Comparison of ENCODE assay signal across 15 cellular contexts in the genomic region with DNA sequence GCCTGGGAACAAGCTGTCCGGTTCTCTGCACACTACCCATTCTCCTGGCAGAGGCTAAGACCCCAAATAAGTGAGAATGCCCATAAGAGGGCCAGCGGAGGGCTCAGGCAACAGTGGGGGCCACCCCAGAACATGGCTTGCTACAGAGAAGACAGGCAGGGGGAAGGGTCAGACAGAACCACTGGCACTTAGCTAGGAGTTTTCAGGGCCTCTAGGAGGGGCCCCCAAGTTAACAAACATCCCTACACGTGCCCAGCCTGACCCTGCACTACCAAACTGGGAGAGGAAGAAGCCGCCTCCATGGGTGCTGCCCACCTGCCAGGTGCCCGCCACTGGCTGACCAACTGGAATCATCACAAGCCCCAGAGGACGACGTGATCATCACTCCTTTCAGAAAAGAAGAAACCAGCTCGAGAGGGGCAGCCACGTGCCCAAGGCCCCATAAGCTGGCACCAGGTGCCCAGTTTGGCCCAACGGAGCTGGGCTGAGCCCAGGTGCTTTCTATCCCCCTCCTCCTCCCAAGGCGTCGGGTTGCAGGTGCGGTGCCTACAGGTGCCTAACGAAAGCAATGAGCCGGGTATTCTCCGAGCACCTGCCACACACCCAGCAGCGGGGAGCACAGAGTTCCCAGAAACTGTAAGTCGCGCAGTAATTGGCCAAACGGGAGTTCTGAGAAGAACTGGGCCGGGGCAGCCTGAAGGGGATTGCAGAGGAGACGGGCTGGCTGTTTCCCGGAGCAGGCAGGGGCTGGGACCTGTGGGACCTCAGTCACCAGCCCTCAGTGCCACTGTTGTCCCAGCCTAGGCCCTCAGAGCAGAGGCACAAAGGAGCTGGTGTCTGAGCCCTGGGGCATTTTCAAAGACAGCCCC. TPM values are rescaled to one million over a fixed set of nuclear protein-coding genes. Genes with fewer than 3 reads are reported as not detected.
DNase-seq lines count a peak whose midpoint lies in the region; ATAC-seq and TF ChIP-seq lines count a peak whose summit lies in the region.
"Had no signal": no experiment of that assay in that cellular context is flagged by ENCODE, and none has a peak within 500 bp of the region (broad histone marks: within the 10 kb centered on the region; RNA-seq: fewer than 3 reads in every experiment).

No MANE protein-coding gene starts in this region.

- DNase-seq in Caco-2 (no peak), NCI-H187 (lab: John Stamatoyannopoulos, UW) (peak; percentile 39 to 64), body of pancreas (peak; percentile 87 to 94 (median 92)), nephron progenitor cell (no peak), omental fat pad (ENCODE audit: low spot score) (no peak)
- DNase-seq: activated CD4-positive, alpha-beta T cell treated with anti-CD3 and anti-CD28 coated beads, Interleukin-2, amount 50 U/mL, for 4 hours; brain microvascular endothelial cell; nucleus accumbens; stimulated activated CD4-positive, alpha-beta T cell treated with anti-CD3 and anti-CD28 coated beads, Interleukin-15, amount 100 ng/mL, for 24 hours; T-helper 9 cell had no signal

- H3K36me3 ChIP-seq in Caco-2 (ENCODE audit: control insufficient read depth, insufficient read depth, low read length): no peaks in the 10 kb centered on the region
- no peaks in the 10 kb centered on the region for H3K36me3 ChIP-seq in body of pancreas (replicated peaks in 1 of 2; ENCODE audit: insufficient read depth in 1 of 2, low read depth in 2 of 2)
- H3K36me3 ChIP-seq: brain microvascular endothelial cell had no signal

- peaks cover 10% of the 10 kb centered on the region for H3K36me3 Mint-ChIP-seq in Caco-2 (ENCODE audit: insufficient read depth, unreplicated experiment)
- peaks cover 6% of the 10 kb centered on the region for H3K36me3 Mint-ChIP-seq in nephron progenitor cell (ENCODE audit: low read depth)

- TF ChIP-seq POLR2A in body of pancreas (IDR thresholded peaks at IDR 0.05): peak; percentile 30 to 77 (median 66)

- no peak overlapping the region for H3K4me3 Mint-ChIP-seq in Caco-2 (ENCODE audit: unreplicated experiment)
- peak overlapping the region; percentile 19 for H3K4me3 Mint-ChIP-seq in nephron progenitor cell

- peak overlapping the region; percentile 95 to 98 (median 97) for H3K27ac ChIP-seq in body of pancreas
- H3K27ac ChIP-seq: brain microvascular endothelial cell had no signal

- H3K27me3 ChIP-seq in Caco-2 (replicated peaks; ENCODE audit: control insufficient read depth, insufficient read depth, low read length) (no peaks in the 10 kb centered on the region), body of pancreas (no peaks in the 10 kb centered on the region)

- H3K4me1 Mint-ChIP-seq in Caco-2 (ENCODE audit: low read depth, unreplicated experiment): no peaks in the 10 kb centered on the region
- peaks cover 56% of the 10 kb centered on the region for H3K4me1 Mint-ChIP-seq in nephron progenitor cell

- BruUV-seq in Caco-2 (replicated peaks; lab: Mats Ljungman, UMichigan): no TSS peak

- CTCF ChIA-PET in Caco-2 (lab: Charles Lee): no interaction called here

- H3K27ac Mint-ChIP-seq in Caco-2 (ENCODE audit: unreplicated experiment) (peak overlapping the region; percentile 14), nephron progenitor cell (peak overlapping the region; percentile 78)

- intact Hi-C loops in Caco-2 (cut with micrococcal nuclease; ENCODE audit: unreplicated experiment): no loop called here
- intact Hi-C loops in body of pancreas (cut with DNase I): no loop called here

- H3K27me3 Mint-ChIP-seq in Caco-2 (ENCODE audit: insufficient read depth, unreplicated experiment) (no peaks in the 10 kb centered on the region), nephron progenitor cell (ENCODE audit: low read depth, poor library complexity) (peaks cover 24% of the 10 kb centered on the region)

- no peaks in the 10 kb centered on the region for H3K4me1 ChIP-seq in Caco-2
- H3K4me1 ChIP-seq in body of pancreas: peaks cover 66% of the 10 kb centered on the region

- TF ChIP-seq CTCF in Caco-2 (IDR thresholded peaks at IDR 0.05; ENCODE audit: insufficient read depth in 1 of 2, low read depth in 1 of 2, low read length in 1 of 2, severe bottlenecking in 1 of 2, unreplicated experiment in 1 of 2) (no peak), body of pancreas (IDR thresholded peaks at IDR 0.05) (no peak), nephron progenitor cell (IDR thresholded peaks at IDR 0.05) (no peak), omental fat pad (IDR thresholded peaks at IDR 0.05) (no peak)

- peak; percentile 70 for ATAC-seq in body of pancreas
- ATAC-seq in GM18858 (IDR thresholded peaks at IDR 0.05; ENCODE audit: unreplicated experiment): no peak
- ATAC-seq in HG03175 (IDR thresholded peaks at IDR 0.05; ENCODE audit: unreplicated experiment): no peak
- no peak for ATAC-seq in omental fat pad (ENCODE audit: low FRiP score)
- no peak for ATAC-seq in HG02588 (IDR thresholded peaks at IDR 0.05; ENCODE audit: unreplicated experiment)
- ATAC-seq: HCT116 had no signal

- POLR2A ChIA-PET in Caco-2 (lab: Charles Lee): no interaction called here

- H3K4me3 ChIP-seq in Caco-2 (ENCODE audit: low read depth, low read length) (no peak overlapping the region), body of pancreas (no peak overlapping the region)
- H3K4me3 ChIP-seq: lung had no signal

- 31 to 33% methylated on average over 15 to 23 of the region's 23 CpGs for WGBS in body of pancreas, 2 donors

- H3K9me3 ChIP-seq in Caco-2 (no peaks in the 10 kb centered on the region), body of pancreas (no peaks in the 10 kb centered on the region)

- H3K9me3 Mint-ChIP-seq in Caco-2 (ENCODE audit: unreplicated experiment) (peaks cover 8% of the 10 kb centered on the region), nephron progenitor cell (peaks cover 3% of the 10 kb centered on the region)

RNA-seq across cellular contexts. Expression of gene RPH3AL, which starts 13.2 kb away (rescaled TPM):
- 36.0 and 37.0 TPM in 2 replicates for total RNA-seq in Caco-2 (2022)
- 10 to 100 TPM; 77.1 to 89.5 TPM for total RNA-seq in body of pancreas
- 10 to 100 TPM; 10.0 to 51.1 (median 25.7) TPM for total RNA-seq in omental fat pad

Comparison
In these comparisons a context has a peak if more than half of its experiments do, and no peak if none do; other contexts are left out.
1. DNase-seq: peak in NCI-H187 (2 of 2) and body of pancreas (4 of 4); none in Caco-2 (0 of 2), nephron progenitor cell (single experiment) and omental fat pad (single experiment).